In genomic region chr9:136762915-136763648, GRCh38 we compare ENCODE assay signal across 8 cellular contexts. TPM values are rescaled to one million over a fixed set of nuclear protein-coding genes. Genes with fewer than 3 reads are reported as not detected.
DNase-seq lines count a peak whose midpoint lies in the region; ATAC-seq and TF ChIP-seq lines count a peak whose summit lies in the region.

No MANE protein-coding gene starts in this region.

- no peaks in the 10 kb centered on the region for H3K9me3 ChIP-seq in breast epithelium
- H3K9me3 ChIP-seq in hepatocyte (ENCODE audit: low read depth): no peaks in the 10 kb centered on the region
- H3K9me3 ChIP-seq in upper lobe of left lung: no peaks in the 10 kb centered on the region

- no peak for TF ChIP-seq EP300 in upper lobe of left lung (IDR thresholded peaks at IDR 0.05)

- 61% methylated on average over 18 of the region's 37 CpGs for WGBS in hepatocyte (ENCODE audit: low lambda C conversion rate, missing lambda C conversion rate)
- WGBS in upper lobe of left lung, 2 donors: 20 to 46% methylated on average over 15 to 36 of the region's 37 CpGs

- H3K36me3 Mint-ChIP-seq in MCF 10A (ENCODE audit: insufficient read depth, unreplicated experiment): no peaks in the 10 kb centered on the region
- H3K36me3 Mint-ChIP-seq in activated CD4-positive, alpha-beta T cell treated with anti-CD3 and anti-CD28 coated beads, Interleukin-2, amount 10 ng/mL, durations not matched to agents 7 days and 5 days (ENCODE audit: low read depth): no peaks in the 10 kb centered on the region
- no peaks in the 10 kb centered on the region for H3K36me3 Mint-ChIP-seq in mesothelial cell of epicardium

- no peaks in the 10 kb centered on the region for H3K9me2 ChIP-seq in hepatocyte (replicated peaks; ENCODE audit: insufficient read depth)

- intact Hi-C loops in MCF 10A (cut with micrococcal nuclease) (no loop called here), breast epithelium (cut with DNase I; ENCODE audit: low total_unique reads) (no loop called here)

- no peaks in the 10 kb centered on the region for H4K20me1 ChIP-seq in hepatocyte (ENCODE audit: insufficient read depth, poor library complexity, severe bottlenecking)

- H3K27ac Mint-ChIP-seq in MCF 10A (ENCODE audit: low read depth, unreplicated experiment) (no peak overlapping the region), mesothelial cell of epicardium (no peak overlapping the region)
- no peak overlapping the region for H3K27ac Mint-ChIP-seq in activated CD4-positive, alpha-beta T cell treated with anti-CD3 and anti-CD28 coated beads, Interleukin-2, amount 10 ng/mL, durations not matched to agents 7 days and 5 days

- H3K4me3 Mint-ChIP-seq in MCF 10A (ENCODE audit: unreplicated experiment): no peak overlapping the region
- no peak overlapping the region for H3K4me3 Mint-ChIP-seq in activated CD4-positive, alpha-beta T cell treated with anti-CD3 and anti-CD28 coated beads, Interleukin-2, amount 10 ng/mL, durations not matched to agents 7 days and 5 days
- H3K4me3 Mint-ChIP-seq in mesothelial cell of epicardium: no peak overlapping the region

- TF ChIP-seq POLR2A in breast epithelium (IDR thresholded peaks at IDR 0.05): no peak
- no peak for TF ChIP-seq POLR2A in upper lobe of left lung (IDR thresholded peaks at IDR 0.05)

- H3K4me2 ChIP-seq in hepatocyte: no peak overlapping the region

- no peak overlapping the region for H3K4me3 ChIP-seq in breast epithelium
- H3K4me3 ChIP-seq in hepatocyte: no peak overlapping the region
- no peak overlapping the region for H3K4me3 ChIP-seq in upper lobe of left lung

- H3K27me3 ChIP-seq in breast epithelium: peaks cover 0 to 33% of the 10 kb centered on the region in 2 donors
- H3K27me3 ChIP-seq in hepatocyte: no peaks in the 10 kb centered on the region
- no peaks in the 10 kb centered on the region for H3K27me3 ChIP-seq in upper lobe of left lung

- H3K79me2 ChIP-seq in hepatocyte: no peaks in the 10 kb centered on the region

- TF ChIP-seq CTCF in MCF 10A (IDR thresholded peaks at IDR 0.05; ENCODE audit: unreplicated experiment) (no peak), breast epithelium (IDR thresholded peaks at IDR 0.05) (no peak), hepatocyte (IDR thresholded peaks at IDR 0.05; ENCODE audit: poor library complexity) (no peak), upper lobe of left lung (IDR thresholded peaks at IDR 0.05) (no peak), mesothelial cell of epicardium (IDR thresholded peaks at IDR 0.05; ENCODE audit: unreplicated experiment) (no peak)

- H3K4me1 Mint-ChIP-seq in MCF 10A (ENCODE audit: insufficient read depth, unreplicated experiment): peaks cover 7% of the 10 kb centered on the region
- peaks cover 5% of the 10 kb centered on the region for H3K4me1 Mint-ChIP-seq in activated CD4-positive, alpha-beta T cell treated with anti-CD3 and anti-CD28 coated beads, Interleukin-2, amount 10 ng/mL, durations not matched to agents 7 days and 5 days
- peaks cover 7% of the 10 kb centered on the region for H3K4me1 Mint-ChIP-seq in mesothelial cell of epicardium

- POLR2A ChIA-PET in MCF 10A (lab: Yijun Ruan, JAX): no interaction called here
- POLR2A ChIA-PET in activated CD4-positive, alpha-beta T cell treated with anti-CD3 and anti-CD28 coated beads, Interleukin-2, amount 10 ng/mL, durations not matched to agents 7 days and 5 days (lab: Charles Lee): no interaction called here

- H3K9me3 Mint-ChIP-seq in MCF 10A (ENCODE audit: unreplicated experiment) (no peaks in the 10 kb centered on the region), mesothelial cell of epicardium (no peaks in the 10 kb centered on the region)
- no peaks in the 10 kb centered on the region for H3K9me3 Mint-ChIP-seq in activated CD4-positive, alpha-beta T cell treated with anti-CD3 and anti-CD28 coated beads, Interleukin-2, amount 10 ng/mL, durations not matched to agents 7 days and 5 days

- ATAC-seq in upper lobe of left lung (ENCODE audit: low FRiP score in 2 of 2) (peak in 1 of 2 donors; percentile 34), GM21367 (IDR thresholded peaks at IDR 0.05; ENCODE audit: unreplicated experiment) (no peak), GM18498 (IDR thresholded peaks at IDR 0.05; ENCODE audit: unreplicated experiment) (no peak)

- H3K4me1 ChIP-seq in breast epithelium: no peaks in the 10 kb centered on the region
- no peaks in the 10 kb centered on the region for H3K4me1 ChIP-seq in hepatocyte (ENCODE audit: insufficient read depth)
- H3K4me1 ChIP-seq in upper lobe of left lung: peaks cover 0 to 11% (median 2%) of the 10 kb centered on the region in 4 donors

- CTCF ChIA-PET in MCF 10A (lab: Yijun Ruan, JAX): interaction anchor here (0.7 to 1.0 kb wide), 3 partner anchors 15 to 110 kb away, joined by 3 read pairs; no protein-coding TSS in a partner anchor
- CTCF ChIA-PET in activated CD4-positive, alpha-beta T cell treated with anti-CD3 and anti-CD28 coated beads, Interleukin-2, amount 10 ng/mL, durations not matched to agents 7 days and 5 days (lab: Charles Lee): interaction anchor here (1.4 kb wide), 1 partner anchor 15 kb away, joined by 4 read pairs; no protein-coding TSS in a partner anchor

- no peaks in the 10 kb centered on the region for H3K36me3 ChIP-seq in breast epithelium
- no peaks in the 10 kb centered on the region for H3K36me3 ChIP-seq in hepatocyte (replicated peaks; ENCODE audit: insufficient read depth, low read depth)
- no peaks in the 10 kb centered on the region for H3K36me3 ChIP-seq in upper lobe of left lung

- no peak overlapping the region for H2AFZ ChIP-seq in hepatocyte

- no peaks in the 10 kb centered on the region for H3K27me3 Mint-ChIP-seq in MCF 10A (ENCODE audit: insufficient read depth, unreplicated experiment)
- peaks cover 6% of the 10 kb centered on the region for H3K27me3 Mint-ChIP-seq in activated CD4-positive, alpha-beta T cell treated with anti-CD3 and anti-CD28 coated beads, Interleukin-2, amount 10 ng/mL, durations not matched to agents 7 days and 5 days
- peaks cover 12% of the 10 kb centered on the region for H3K27me3 Mint-ChIP-seq in mesothelial cell of epicardium (ENCODE audit: low read depth)

- DNase-seq in MCF 10A (ENCODE audit: unreplicated experiment) (peak; percentile 14), breast epithelium (ENCODE audit: low spot score in 2 of 2) (no peak), hepatocyte (ENCODE audit: low spot score) (peak; percentile 50), upper lobe of left lung (peak; percentile 38 to 87), mesothelial cell of epicardium (ENCODE audit: low spot score in 2 of 2, unreplicated experiment in 2 of 2) (no peak)
- DNase-seq in activated CD4-positive, alpha-beta T cell treated with anti-CD3 and anti-CD28 coated beads, Interleukin-2, amount 10 ng/mL, durations not matched to agents 7 days and 5 days: peak; percentile 43

- BruUV-seq in MCF 10A (replicated peaks; lab: Mats Ljungman, UMichigan): no TSS peak

- H3K27ac ChIP-seq in breast epithelium (no peak overlapping the region), hepatocyte (no peak overlapping the region), upper lobe of left lung (no peak overlapping the region)

RNA-seq across cellular contexts. Expression of gene LCN15, which starts 1.2 kb away (rescaled TPM):
- total RNA-seq in MCF 10A (2022) (not detected in 2 replicates), breast epithelium (not detected), hepatocyte (1.5 and 35.9 TPM in 2 replicates), upper lobe of left lung (under 1 TPM in 1 of 6 donors, not detected in 5; 0.23 TPM), mesothelial cell of epicardium (1.3 to 3.5 TPM (median 1.9 TPM) in 3 replicates)
- total RNA-seq in activated CD4-positive, alpha-beta T cell treated with anti-CD3 and anti-CD28 coated beads, Interleukin-2, amount 10 ng/mL, durations not matched to agents 7 days and 5 days: not detected
- polyA plus RNA-seq in hepatocyte: 0.85 and 1.4 TPM in 2 replicates

RNA-seq across cellular contexts. Expression of gene LCN8, which starts 5.0 kb away (rescaled TPM):
- total RNA-seq in MCF 10A (2022) (not detected in 2 replicates), breast epithelium (not detected), hepatocyte (not detected in 2 replicates), upper lobe of left lung (not detected), mesothelial cell of epicardium (not detected in 3 replicates)
- not detected for total RNA-seq in activated CD4-positive, alpha-beta T cell treated with anti-CD3 and anti-CD28 coated beads, Interleukin-2, amount 10 ng/mL, durations not matched to agents 7 days and 5 days
- not detected in 2 replicates for polyA plus RNA-seq in hepatocyte

RNA-seq across cellular contexts. Expression of gene LCN6, which starts 14.8 kb away (rescaled TPM):
- not detected in 2 replicates for total RNA-seq in MCF 10A (2022)
- 10 to 100 TPM in 1 of 3 donors, 1 to 10 TPM in 2; 4.1 to 12.2 (median 9.5) TPM for total RNA-seq in breast epithelium
- not detected for total RNA-seq in activated CD4-positive, alpha-beta T cell treated with anti-CD3 and anti-CD28 coated beads, Interleukin-2, amount 10 ng/mL, durations not matched to agents 7 days and 5 days
- total RNA-seq in hepatocyte: not detected in 2 replicates
- polyA plus RNA-seq in hepatocyte: not detected in 2 replicates
- 10 to 100 TPM in 1 of 6 donors, 1 to 10 TPM in 3, not detected in 2; 2.7 to 35.1 (median 5.5) TPM for total RNA-seq in upper lobe of left lung
- not detected in 3 replicates for total RNA-seq in mesothelial cell of epicardium

RNA-seq across cellular contexts. Expression of gene LCN10, which starts 20.3 kb away (rescaled TPM):
- total RNA-seq in MCF 10A (2022) (not detected in 2 replicates), breast epithelium (1 to 10 TPM in 2 of 3 donors, under 1 TPM in 1; 0.73 to 6.9 (median 6.7) TPM), hepatocyte (not detected in 2 replicates), upper lobe of left lung (10 to 100 TPM in 1 of 6 donors, 1 to 10 TPM in 4, under 1 TPM in 1; 0.39 to 17.8 (median 2.2) TPM), mesothelial cell of epicardium (0.20 to 0.51 TPM (median 0.29 TPM) in 3 replicates)
- not detected for total RNA-seq in activated CD4-positive, alpha-beta T cell treated with anti-CD3 and anti-CD28 coated beads, Interleukin-2, amount 10 ng/mL, durations not matched to agents 7 days and 5 days
- not detected in 2 replicates for polyA plus RNA-seq in hepatocyte

RNA-seq across cellular contexts. Expression of gene TMEM141, which starts 28.1 kb away (rescaled TPM):
- total RNA-seq in MCF 10A (2022) (56.0 and 70.4 TPM in 2 replicates), breast epithelium (100 to 1,000 TPM in 2 of 3 donors, 10 to 100 TPM in 1; 85.8 to 121 (median 103) TPM), hepatocyte (230 and 232 TPM in 2 replicates), upper lobe of left lung (100 to 1,000 TPM in 2 of 6 donors, 10 to 100 TPM in 4; 55.5 to 134 (median 80.5) TPM), mesothelial cell of epicardium (70.4 to 72.4 TPM (median 71.7 TPM) in 3 replicates)
- total RNA-seq in activated CD4-positive, alpha-beta T cell treated with anti-CD3 and anti-CD28 coated beads, Interleukin-2, amount 10 ng/mL, durations not matched to agents 7 days and 5 days: 10 to 100 TPM; 28.5 to 38.5 TPM
- 372 and 385 TPM in 2 replicates for polyA plus RNA-seq in hepatocyte

Comparison
In these comparisons a context has a peak if more than half of its experiments do, and no peak if none do; other contexts are left out.
1. DNase-seq: peak in MCF 10A (single experiment), activated CD4-positive, alpha-beta T cell treated with anti-CD3 and anti-CD28 coated beads, Interleukin-2, amount 10 ng/mL, durations not matched to agents 7 days and 5 days (single experiment), hepatocyte (single experiment) and upper lobe of left lung (2 of 2); none in breast epithelium (0 of 2) and mesothelial cell of epicardium (0 of 2).